8 cellular contexts compared by ENCODE assay signal in the genomic region with DNA sequence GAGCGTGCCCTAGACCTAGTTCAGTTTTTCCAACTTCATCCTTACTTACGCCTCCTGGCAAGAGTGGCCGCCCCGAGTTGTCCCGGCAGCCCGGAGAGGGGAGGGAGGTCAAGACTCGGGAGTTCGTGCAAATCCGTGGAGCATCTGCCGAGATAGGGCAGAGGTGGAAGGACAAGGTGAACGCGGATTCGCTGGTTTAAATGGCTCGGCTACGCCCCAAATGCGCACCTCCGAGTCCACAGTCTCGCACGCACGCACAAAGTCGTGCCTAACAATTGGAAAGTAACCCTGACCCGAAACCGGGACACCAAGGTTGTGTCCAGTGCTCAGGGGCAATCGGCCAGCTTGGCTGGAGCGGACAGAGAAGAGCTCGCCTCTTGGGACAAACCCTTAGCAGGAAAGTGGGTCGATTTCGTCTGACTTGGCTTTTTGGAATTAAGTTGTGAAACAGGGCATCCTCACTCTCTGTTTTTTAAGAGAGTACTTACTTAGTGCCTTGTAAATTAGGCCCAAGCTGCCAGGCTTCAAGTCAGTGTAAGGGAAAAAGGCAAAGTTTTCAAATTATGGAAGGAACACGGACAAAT. TPM values are rescaled to one million over a fixed set of nuclear protein-coding genes. Genes with fewer than 3 reads are reported as not detected.
DNase-seq lines count a peak whose midpoint lies in the region; ATAC-seq and TF ChIP-seq lines count a peak whose summit lies in the region.

No MANE protein-coding gene starts in this region.

- peak; percentile 43 for ATAC-seq in HG02759 (IDR thresholded peaks at IDR 0.05; ENCODE audit: unreplicated experiment)
- peak; percentile 59 for ATAC-seq in activated naive CD8-positive, alpha-beta T cell treated with anti-CD3 and anti-CD28 coated beads, Interleukin-2, amount 50 U/mL, for 24 hours

- no peaks in the 10 kb centered on the region for H3K27me3 Mint-ChIP-seq in activated naive CD8-positive, alpha-beta T cell treated with anti-CD3 and anti-CD28 coated beads, Interleukin-2, amount 50 U/mL, for 24 hours

- no peaks in the 10 kb centered on the region for H3K9me3 Mint-ChIP-seq in activated naive CD8-positive, alpha-beta T cell treated with anti-CD3 and anti-CD28 coated beads, Interleukin-2, amount 50 U/mL, for 24 hours

- no peaks in the 10 kb centered on the region for H3K27me3 ChIP-seq in spleen (replicated peaks in 1 of 7)

- peak overlapping the region; percentile 90 for H3K4me3 Mint-ChIP-seq in activated naive CD8-positive, alpha-beta T cell treated with anti-CD3 and anti-CD28 coated beads, Interleukin-2, amount 50 U/mL, for 24 hours

- peaks cover 36% of the 10 kb centered on the region for H3K4me1 Mint-ChIP-seq in activated naive CD8-positive, alpha-beta T cell treated with anti-CD3 and anti-CD28 coated beads, Interleukin-2, amount 50 U/mL, for 24 hours

- whole genome bisulfite sequencing in spleen, 5 donors, result 4 to 7% (median 5%) methylated on average over 28 to 29 of the region's 29 CpGs

- peaks cover 0 to 11% (median 3%) of the 10 kb centered on the region in 6 donors for H3K36me3 ChIP-seq in spleen

- DNase-seq in stimulated activated CD4-positive, alpha-beta T cell treated with anti-CD3 and anti-CD28 coated beads, Interleukin-1b, Interleukin-23, amount 100 ng/mL, for 48 hours, result peak; percentile 69
- DNase-seq in stimulated activated CD4-positive, alpha-beta T cell treated with anti-CD3 and anti-CD28 coated beads, Interleukin-15, amount 100 ng/mL, for 24 hours, result no peak
- DNase-seq in NCI-H1930 (lab: John Stamatoyannopoulos, UW) (peak; percentile 58 to 79), spleen (no peak)
- DNase-seq in activated naive CD8-positive, alpha-beta T cell treated with anti-CD3 and anti-CD28 coated beads, Interleukin-2, amount 50 U/mL, for 24 hours, result no peak
- no peak for DNase-seq in activated CD4-positive, alpha-beta T cell treated with anti-CD3 and anti-CD28 coated beads for 48 hours

- H3K4me3 ChIP-seq in iPS-11a (ENCODE audit: low read depth, low read length) (peak overlapping the region; percentile 82), spleen (peak overlapping the region; percentile 92 to 98 (median 96))

- intact Hi-C loops in spleen (cut with DNase I; ENCODE audit: low total_unique reads), result no loop called here

- TF ChIP-seq CTCF in spleen (IDR thresholded peaks at IDR 0.05 in 8 of 11, conservative IDR thresholded peaks at IDR 0.05 in 3 of 11), result no peak

- H3K4me1 ChIP-seq in spleen, result peaks cover 12 to 46% (median 41%) of the 10 kb centered on the region in 6 donors

- peaks cover 0 to 3% (median 0%) of the 10 kb centered on the region in 8 donors for H3K9me3 ChIP-seq in spleen

- TF ChIP-seq POLR2A in spleen (IDR thresholded peaks at IDR 0.05), result no peak

- peak overlapping the region; percentile 91 for H3K27ac Mint-ChIP-seq in activated naive CD8-positive, alpha-beta T cell treated with anti-CD3 and anti-CD28 coated beads, Interleukin-2, amount 50 U/mL, for 24 hours

- H3K27ac ChIP-seq in spleen, result peak overlapping the region; percentile 93 to 99 (median 96)

- H3K36me3 Mint-ChIP-seq in activated naive CD8-positive, alpha-beta T cell treated with anti-CD3 and anti-CD28 coated beads, Interleukin-2, amount 50 U/mL, for 24 hours (ENCODE audit: low read depth), result peaks cover 12% of the 10 kb centered on the region

RNA-seq across cellular contexts. Expression of a gene that starts 0.7 kb away (rescaled TPM):
- 100 to 1,000 TPM in 3 of 7 donors, 10 to 100 TPM in 4; 47.3 to 250 (median 71.5) TPM for total RNA-seq in spleen
- polyA plus RNA-seq in spleen, result 10 to 100 TPM; 26.8 to 34.2 (median 27.6) TPM

RNA-seq across cellular contexts. Expression of a gene that starts 42.5 kb away (rescaled TPM):
- under 1 TPM in 4 of 7 donors, not detected in 3; 0.34 to 0.79 (median 0.73) TPM for total RNA-seq in spleen
- polyA plus RNA-seq in spleen, result 1 to 10 TPM in 1 of 3 donors, under 1 TPM in 2; 0.61 to 1.4 (median 0.93) TPM

Comparison
In these comparisons a context has a peak if more than half of its experiments do, and no peak if none do; other contexts are left out.
1. DNase-seq: peak in stimulated activated CD4-positive, alpha-beta T cell treated with anti-CD3 and anti-CD28 coated beads, Interleukin-1b, Interleukin-23, amount 100 ng/mL, for 48 hours (single experiment) and NCI-H1930 (2 of 2); none in stimulated activated CD4-positive, alpha-beta T cell treated with anti-CD3 and anti-CD28 coated beads, Interleukin-15, amount 100 ng/mL, for 24 hours (single experiment), activated naive CD8-positive, alpha-beta T cell treated with anti-CD3 and anti-CD28 coated beads, Interleukin-2, amount 50 U/mL, for 24 hours (single experiment), spleen (single experiment) and activated CD4-positive, alpha-beta T cell treated with anti-CD3 and anti-CD28 coated beads for 48 hours (single experiment).